In the genomic region with DNA sequence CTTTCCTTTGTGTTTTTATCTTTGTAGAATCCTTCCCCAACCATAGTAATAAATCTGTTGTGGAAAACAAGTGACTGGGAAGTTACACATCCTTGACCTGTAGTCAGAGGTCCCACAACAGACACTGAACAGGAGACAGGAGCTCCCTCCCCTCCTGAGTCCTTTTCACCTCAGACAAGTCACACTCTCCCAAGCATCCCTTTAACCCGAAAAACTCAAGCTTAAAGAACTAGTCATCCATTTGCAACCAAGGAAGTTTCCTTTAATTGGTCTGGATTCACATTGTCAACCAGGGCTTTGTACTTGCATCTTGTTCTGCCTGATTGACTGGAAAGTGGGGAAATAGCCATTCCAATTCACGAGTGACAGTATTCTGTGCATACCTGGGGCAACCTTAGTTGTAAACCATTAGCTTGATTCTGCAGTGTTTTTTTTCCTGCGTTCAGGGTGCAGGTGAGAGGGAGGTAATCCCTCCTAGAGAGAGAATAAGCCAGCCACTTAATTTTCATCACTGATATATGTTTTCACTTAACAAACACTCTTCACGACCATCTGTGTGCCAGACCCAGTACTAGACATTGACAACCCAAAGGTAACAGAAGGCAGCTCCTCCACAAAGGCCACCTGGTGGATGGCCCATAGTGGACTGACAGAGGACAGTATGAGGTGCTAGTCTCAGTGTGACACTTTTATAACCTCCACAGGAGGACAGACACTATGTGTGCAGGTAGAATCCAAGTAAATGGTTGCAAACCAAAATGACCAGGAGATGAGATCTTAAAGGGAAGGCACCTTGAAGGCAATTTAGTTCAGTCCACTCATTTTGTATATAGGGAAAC, we compare ENCODE assay signal across 16 cellular contexts.
"Had no signal": no experiment of that assay in that cellular context is flagged by ENCODE, and none has a peak within 500 bp of the region (broad histone marks: within the 10 kb centered on the region; RNA-seq: fewer than 3 reads in every experiment).

No MANE protein-coding gene starts in this region.

- H3K36me3 ChIP-seq: breast epithelium had no signal

- ATAC-seq: activated T-cell treated with anti-CD3 and anti-CD28 coated beads, Interleukin-2, amount 50 U/mL, for 72 hours; left colon; naive thymus-derived CD4-positive, alpha-beta T cell; psoas muscle had no signal

- H3K9me3 ChIP-seq: breast epithelium, psoas muscle had no signal

- H3K27ac Mint-ChIP-seq: activated CD4-positive, alpha-beta memory T cell treated with anti-CD3 and anti-CD28 coated beads for 36 hours; activated naive CD8-positive, alpha-beta T cell treated with anti-CD3 and anti-CD28 coated beads, Interleukin-2, amount 10 ng/mL, durations not matched to agents 7 days and 5 days; activated T-cell treated with anti-CD3 and anti-CD28 coated beads, Interleukin-2, amount 50 U/mL, for 72 hours; naive thymus-derived CD4-positive, alpha-beta T cell; stimulated activated naive CD8-positive, alpha-beta T cell treated with anti-CD3 and anti-CD28 coated beads, Interleukin-15, Interleukin-2, amounts not matched to agents 100 ng/mL and 50 ng/mL, for 24 hours had no signal

- H3K27me3 ChIP-seq: breast epithelium had no signal

- H3K4me3 ChIP-seq: breast epithelium, psoas muscle had no signal

- H3K4me3 Mint-ChIP-seq: activated CD4-positive, alpha-beta memory T cell treated with anti-CD3 and anti-CD28 coated beads for 36 hours; activated naive CD8-positive, alpha-beta T cell treated with anti-CD3 and anti-CD28 coated beads, Interleukin-2, amount 10 ng/mL, durations not matched to agents 7 days and 5 days; activated T-cell treated with anti-CD3 and anti-CD28 coated beads, Interleukin-2, amount 50 U/mL, for 72 hours; naive thymus-derived CD4-positive, alpha-beta T cell; stimulated activated naive CD8-positive, alpha-beta T cell treated with anti-CD3 and anti-CD28 coated beads, Interleukin-15, Interleukin-2, amounts not matched to agents 100 ng/mL and 50 ng/mL, for 24 hours had no signal

- DNase-seq: activated CD4-positive, alpha-beta memory T cell treated with anti-CD3 and anti-CD28 coated beads for 36 hours; activated CD4-positive, CD25-positive, alpha-beta regulatory T cell; activated CD8-positive, alpha-beta memory T cell treated with anti-CD3 and anti-CD28 coated beads, Interleukin-2, amount 50 U/mL, for 4 hours; activated gamma-delta T cell treated with Interleukin-2 at 50 U/mL for 16 hours; activated naive CD8-positive, alpha-beta T cell treated with anti-CD3 and anti-CD28 coated beads, Interleukin-2, amount 10 ng/mL, durations not matched to agents 7 days and 5 days; activated T-cell treated with anti-CD3 and anti-CD28 coated beads, Interleukin-2, amount 50 U/mL, for 72 hours; aorta; glutamatergic neuron; left colon; naive thymus-derived CD4-positive, alpha-beta T cell; occipital lobe; psoas muscle; stimulated activated CD4-positive, alpha-beta T cell treated with anti-CD3 and anti-CD28 coated beads, Interleukin-2, amount 100 ng/mL, for 48 hours; T-helper 2 cell had no signal

- H3K27ac ChIP-seq: breast epithelium, psoas muscle had no signal

- H3K9me3 Mint-ChIP-seq: activated CD4-positive, alpha-beta memory T cell treated with anti-CD3 and anti-CD28 coated beads for 36 hours; activated naive CD8-positive, alpha-beta T cell treated with anti-CD3 and anti-CD28 coated beads, Interleukin-2, amount 10 ng/mL, durations not matched to agents 7 days and 5 days; activated T-cell treated with anti-CD3 and anti-CD28 coated beads, Interleukin-2, amount 50 U/mL, for 72 hours; naive thymus-derived CD4-positive, alpha-beta T cell; stimulated activated naive CD8-positive, alpha-beta T cell treated with anti-CD3 and anti-CD28 coated beads, Interleukin-15, Interleukin-2, amounts not matched to agents 100 ng/mL and 50 ng/mL, for 24 hours had no signal

- H3K4me1 ChIP-seq: breast epithelium had no signal

- H3K27me3 Mint-ChIP-seq: activated CD4-positive, alpha-beta memory T cell treated with anti-CD3 and anti-CD28 coated beads for 36 hours; activated naive CD8-positive, alpha-beta T cell treated with anti-CD3 and anti-CD28 coated beads, Interleukin-2, amount 10 ng/mL, durations not matched to agents 7 days and 5 days; naive thymus-derived CD4-positive, alpha-beta T cell; stimulated activated naive CD8-positive, alpha-beta T cell treated with anti-CD3 and anti-CD28 coated beads, Interleukin-15, Interleukin-2, amounts not matched to agents 100 ng/mL and 50 ng/mL, for 24 hours had no signal

- H3K36me3 Mint-ChIP-seq: activated CD4-positive, alpha-beta memory T cell treated with anti-CD3 and anti-CD28 coated beads for 36 hours had no signal
